ENCODE assay signal across 28 cellular contexts in the genomic region with DNA sequence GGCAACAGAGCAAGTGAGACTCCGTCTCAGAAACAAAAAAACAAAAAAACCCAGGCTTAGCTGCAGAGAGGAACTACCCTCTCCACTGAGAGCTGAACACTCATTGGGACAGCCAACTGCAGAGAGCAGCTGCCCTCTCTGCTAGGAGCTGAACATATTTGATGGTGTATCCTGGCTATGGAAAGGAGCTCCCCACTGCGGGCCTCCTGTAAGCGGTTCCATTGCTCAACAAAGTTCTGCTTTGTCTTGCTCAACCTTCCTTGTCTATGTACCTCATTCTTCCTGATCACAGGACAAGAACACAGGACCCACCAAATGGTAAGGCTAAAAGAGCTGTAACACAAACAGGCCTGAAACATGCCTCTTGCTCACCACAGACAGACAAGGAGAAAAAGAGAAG.
"Had no signal": no experiment of that assay in that cellular context is flagged by ENCODE, and none has a peak within 500 bp of the region (broad histone marks: within the 10 kb centered on the region; RNA-seq: fewer than 3 reads in every experiment).

No MANE protein-coding gene starts in this region.

- H3K27me3 Mint-ChIP-seq: dendritic cell treated with granulocyte-macrophage colony-stimulating factor and Interleukin-4, amounts not matched to agents 40 ng/mL and 50 ng/mL, for 4 days; effector memory CD8-positive, alpha-beta T cell; naive B cell had no signal

- H3K4me3 Mint-ChIP-seq: dendritic cell treated with granulocyte-macrophage colony-stimulating factor and Interleukin-4, amounts not matched to agents 40 ng/mL and 50 ng/mL, for 4 days; effector memory CD8-positive, alpha-beta T cell; endodermal cell; mesothelial cell of epicardium; naive B cell had no signal

- H3K4me1 ChIP-seq: colonic mucosa, esophagus squamous epithelium, gastrocnemius medialis, heart right ventricle, left lung, lower lobe of right lung had no signal

- FAIRE-seq: endometrium, islet of Langerhans, keratinocyte had no signal

- H3K9me3 ChIP-seq: colonic mucosa, gastrocnemius medialis, lower lobe of right lung, mucosa of descending colon had no signal

- H3K36me3 ChIP-seq: colonic mucosa, esophagus squamous epithelium, gastrocnemius medialis, heart right ventricle, left lung, lower lobe of right lung had no signal

- DNase-seq: colonic mucosa; cortex of kidney; effector CD8-positive, alpha-beta T cell; effector memory CD8-positive, alpha-beta T cell; endodermal cell; erythroblast; esophagus squamous epithelium; foreskin fibroblast; foreskin melanocyte; gastrocnemius medialis; glutamatergic neuron; head of caudate nucleus; heart right ventricle; hippocampal formation; left cardiac atrium; left lung; left ventricle myocardium superior; lower lobe of right lung; mesenchymal stem cell; mucosa of descending colon; naive B cell had no signal

- H3K36me3 Mint-ChIP-seq: naive B cell had no signal

- H3K4me3 ChIP-seq: colonic mucosa, esophagus squamous epithelium, gastrocnemius medialis, heart right ventricle, left lung, lower lobe of right lung, mucosa of descending colon had no signal

- H3K27ac ChIP-seq: colonic mucosa, epithelial cell of prostate, esophagus squamous epithelium, gastrocnemius medialis, heart right ventricle, left lung, lower lobe of right lung had no signal

- H3K27me3 ChIP-seq: colonic mucosa, esophagus squamous epithelium, gastrocnemius medialis, heart right ventricle, left lung had no signal

- H3K27ac Mint-ChIP-seq: dendritic cell treated with granulocyte-macrophage colony-stimulating factor and Interleukin-4, amounts not matched to agents 40 ng/mL and 50 ng/mL, for 4 days; effector memory CD8-positive, alpha-beta T cell; endodermal cell; mesothelial cell of epicardium; naive B cell had no signal

- H3K4me1 Mint-ChIP-seq: endodermal cell, mesothelial cell of epicardium, naive B cell had no signal

- ATAC-seq: effector memory CD8-positive, alpha-beta T cell; esophagus mucosa; gastrocnemius medialis; left cardiac atrium; left lung; left ventricle myocardium superior; mucosa of descending colon had no signal
